8 cellular contexts compared by ENCODE assay signal in genomic region chr5:131634666-131634995, GRCh38. TPM values are rescaled to one million over a fixed set of nuclear protein-coding genes. Genes with fewer than 3 reads are reported as not detected.
DNase-seq lines count a peak whose midpoint lies in the region; ATAC-seq, FAIRE-seq and TF ChIP-seq lines count a peak whose summit lies in the region.

No MANE protein-coding gene starts in this region.

- H2AFZ ChIP-seq in OCI-LY1 (ENCODE audit: low read length): no peak overlapping the region

- peak overlapping the region; percentile 81 for H3K4me2 ChIP-seq in OCI-LY1 (ENCODE audit: low read length)

- H3K27ac ChIP-seq in OCI-LY1 (ENCODE audit: low read depth, low read length, poor library complexity, severe bottlenecking): peak overlapping the region; percentile 100

- no peaks in the 10 kb centered on the region for H3K27me3 Mint-ChIP-seq in osteocyte (ENCODE audit: unreplicated experiment)

- no peak for FAIRE-seq in urothelium cell line (lab: Jason Lieb, UNC)

- peaks cover 50% of the 10 kb centered on the region for H3K79me2 ChIP-seq in OCI-LY1 (ENCODE audit: insufficient read depth, low read length)

- H3K4me1 Mint-ChIP-seq in osteocyte (ENCODE audit: unreplicated experiment): peaks cover 25% of the 10 kb centered on the region

- peak overlapping the region; percentile 98 for H3K27ac Mint-ChIP-seq in osteocyte (ENCODE audit: unreplicated experiment)

- H3K27me3 ChIP-seq in OCI-LY1 (ENCODE audit: insufficient read depth, low read length): no peaks in the 10 kb centered on the region

- H3K4me3 ChIP-seq in OCI-LY1 (ENCODE audit: low read depth, low read length, poor library complexity, severe bottlenecking): peak overlapping the region; percentile 83

- H3F3A ChIP-seq in OCI-LY1 (ENCODE audit: insufficient read depth, low read length): no peaks in the 10 kb centered on the region

- H3K36me3 ChIP-seq in OCI-LY1 (ENCODE audit: insufficient read depth, low read length): peaks cover 9% of the 10 kb centered on the region; the same call in 1 of the 2 replicates

- peak; percentile 10 for ATAC-seq in GM18517 (IDR thresholded peaks at IDR 0.05; ENCODE audit: unreplicated experiment)
- peak; percentile 26 for ATAC-seq in HG03066 (IDR thresholded peaks at IDR 0.05; ENCODE audit: low read depth, unreplicated experiment)

- H3K9ac ChIP-seq in OCI-LY1 (ENCODE audit: low read length): peak overlapping the region; percentile 90

- peak overlapping the region; percentile 89 for H3K4me3 Mint-ChIP-seq in osteocyte (ENCODE audit: unreplicated experiment)

- TF ChIP-seq CTCF in OCI-LY1 (IDR thresholded peaks at IDR 0.05; ENCODE audit: low read length) (peak; percentile 25; the same call in 1 of the 2 replicates), osteocyte (IDR thresholded peaks at IDR 0.05) (no peak)

- H3K4me1 ChIP-seq in OCI-LY1 (ENCODE audit: insufficient read depth, low read length, severe bottlenecking): peaks cover 58% of the 10 kb centered on the region

- DNase-seq in AG08395 (ENCODE audit: low spot score) (peak; percentile 25), germinal center (ENCODE audit: low spot score) (peak; percentile 52), osteocyte (ENCODE audit: extremely low spot score, unreplicated experiment) (peak; percentile 86), urothelium cell line (ENCODE audit: low spot score) (peak; percentile 54)
- DNase-seq in activated effector memory CD4-positive, alpha-beta T cell treated with anti-CD3 and anti-CD28 coated beads, Interleukin-2, amount 50 U/mL, for 16 hours: peak; percentile 86

- H3K9me2 ChIP-seq in OCI-LY1 (ENCODE audit: low read depth, low read length): no peaks in the 10 kb centered on the region

- H4K20me1 ChIP-seq in OCI-LY1 (ENCODE audit: insufficient read depth, low read length): no peaks in the 10 kb centered on the region

- no peaks in the 10 kb centered on the region for H3K9me3 Mint-ChIP-seq in osteocyte (ENCODE audit: unreplicated experiment)

- no peaks in the 10 kb centered on the region for H3K36me3 Mint-ChIP-seq in osteocyte (ENCODE audit: unreplicated experiment)

- H3K9me3 ChIP-seq in OCI-LY1 (ENCODE audit: low read length): no peaks in the 10 kb centered on the region

RNA-seq across cellular contexts. Expression of gene RAPGEF6, which starts 0.4 kb away (rescaled TPM):
- 14.9 and 18.9 TPM in 2 replicates for total RNA-seq in osteocyte

Comparison
In these comparisons a context has a peak if more than half of its experiments do, and no peak if none do; other contexts are left out.
1. Peak in every context shown above with its lines: DNase-seq, ATAC-seq, H3K4me3 ChIP-seq and H3K27ac ChIP-seq.
2. DNase-seq: peak in every context shown above with its lines; median percentile 86 in activated effector memory CD4-positive, alpha-beta T cell treated with anti-CD3 and anti-CD28 coated beads, Interleukin-2, amount 50 U/mL, for 16 hours; 86 in osteocyte; 54 in urothelium cell line; 52 in germinal center; 25 in AG08395.